In the genomic region with DNA sequence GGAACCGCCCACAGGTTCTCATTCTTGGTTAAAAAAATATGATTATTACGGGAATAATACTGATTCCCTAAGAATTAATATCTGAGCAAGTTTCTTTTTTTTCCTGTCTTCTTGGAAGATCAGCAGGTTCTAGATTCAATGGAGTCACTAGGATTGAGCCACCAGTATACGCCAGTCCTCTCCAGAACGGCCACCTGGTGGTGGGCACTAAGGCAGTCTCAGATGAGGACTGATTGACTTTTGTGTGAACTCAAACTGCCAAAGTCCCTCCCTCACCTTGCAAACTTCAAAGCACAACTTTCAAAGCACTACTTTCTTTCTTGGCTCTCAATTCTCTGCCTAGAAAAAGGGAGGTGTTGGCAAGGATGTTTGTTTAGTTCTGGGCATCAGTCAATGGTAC, we compare ENCODE assay signal across 1 cellular context.
TF ChIP-seq lines count a peak whose summit lies in the region.

No MANE protein-coding gene starts in this region.

TF ChIP-seq in SK-N-SH, 30 proteins besides CTCF, POLR2A, EP300 and RAD21:
- TF ChIP-seq, protein P1, sequence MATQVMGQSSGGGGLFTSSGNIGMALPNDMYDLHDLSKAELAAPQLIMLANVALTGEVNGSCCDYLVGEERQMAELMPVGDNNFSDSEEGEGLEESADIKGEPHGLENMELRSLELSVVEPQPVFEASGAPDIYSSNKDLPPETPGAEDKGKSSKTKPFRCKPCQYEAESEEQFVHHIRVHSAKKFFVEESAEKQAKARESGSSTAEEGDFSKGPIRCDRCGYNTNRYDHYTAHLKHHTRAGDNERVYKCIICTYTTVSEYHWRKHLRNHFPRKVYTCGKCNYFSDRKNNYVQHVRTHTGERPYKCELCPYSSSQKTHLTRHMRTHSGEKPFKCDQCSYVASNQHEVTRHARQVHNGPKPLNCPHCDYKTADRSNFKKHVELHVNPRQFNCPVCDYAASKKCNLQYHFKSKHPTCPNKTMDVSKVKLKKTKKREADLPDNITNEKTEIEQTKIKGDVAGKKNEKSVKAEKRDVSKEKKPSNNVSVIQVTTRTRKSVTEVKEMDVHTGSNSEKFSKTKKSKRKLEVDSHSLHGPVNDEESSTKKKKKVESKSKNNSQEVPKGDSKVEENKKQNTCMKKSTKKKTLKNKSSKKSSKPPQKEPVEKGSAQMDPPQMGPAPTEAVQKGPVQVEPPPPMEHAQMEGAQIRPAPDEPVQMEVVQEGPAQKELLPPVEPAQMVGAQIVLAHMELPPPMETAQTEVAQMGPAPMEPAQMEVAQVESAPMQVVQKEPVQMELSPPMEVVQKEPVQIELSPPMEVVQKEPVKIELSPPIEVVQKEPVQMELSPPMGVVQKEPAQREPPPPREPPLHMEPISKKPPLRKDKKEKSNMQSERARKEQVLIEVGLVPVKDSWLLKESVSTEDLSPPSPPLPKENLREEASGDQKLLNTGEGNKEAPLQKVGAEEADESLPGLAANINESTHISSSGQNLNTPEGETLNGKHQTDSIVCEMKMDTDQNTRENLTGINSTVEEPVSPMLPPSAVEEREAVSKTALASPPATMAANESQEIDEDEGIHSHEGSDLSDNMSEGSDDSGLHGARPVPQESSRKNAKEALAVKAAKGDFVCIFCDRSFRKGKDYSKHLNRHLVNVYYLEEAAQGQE (IDR thresholded peaks at IDR 0.05; ENCODE audit: low read depth, low read length), result no peak
- TF ChIP-seq FOSL2 (IDR thresholded peaks at IDR 0.05; ENCODE audit: borderline replicate concordance, low read depth) (no peak), TEAD4 (IDR thresholded peaks at IDR 0.05; ENCODE audit: borderline replicate concordance, insufficient read depth) (no peak), NFIC (IDR thresholded peaks at IDR 0.05; ENCODE audit: borderline replicate concordance) (no peak), RXRA (IDR thresholded peaks at IDR 0.05; ENCODE audit: borderline replicate concordance, low read depth) (no peak), RCOR1 (IDR thresholded peaks at IDR 0.05; ENCODE audit: low read length) (no peak), CHD2 (IDR thresholded peaks at IDR 0.05; ENCODE audit: low read length, partially characterized antibody) (no peak), MAX (IDR thresholded peaks at IDR 0.05; ENCODE audit: low read depth) (no peak), SIN3A (IDR thresholded peaks at IDR 0.05; ENCODE audit: borderline replicate concordance, low read depth, low read length) (no peak), FOXJ3 (CRISPR knock-in tag; IDR thresholded peaks at IDR 0.05) (no peak), SMC3 (IDR thresholded peaks at IDR 0.05; ENCODE audit: low read depth, low read length) (no peak)
- TF ChIP-seq, protein P2, sequence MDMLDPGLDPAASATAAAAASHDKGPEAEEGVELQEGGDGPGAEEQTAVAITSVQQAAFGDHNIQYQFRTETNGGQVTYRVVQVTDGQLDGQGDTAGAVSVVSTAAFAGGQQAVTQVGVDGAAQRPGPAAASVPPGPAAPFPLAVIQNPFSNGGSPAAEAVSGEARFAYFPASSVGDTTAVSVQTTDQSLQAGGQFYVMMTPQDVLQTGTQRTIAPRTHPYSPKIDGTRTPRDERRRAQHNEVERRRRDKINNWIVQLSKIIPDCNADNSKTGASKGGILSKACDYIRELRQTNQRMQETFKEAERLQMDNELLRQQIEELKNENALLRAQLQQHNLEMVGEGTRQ (IDR thresholded peaks at IDR 0.05; ENCODE audit: borderline replicate concordance, low read depth, low read length), result no peak
- TF ChIP-seq, protein P3, sequence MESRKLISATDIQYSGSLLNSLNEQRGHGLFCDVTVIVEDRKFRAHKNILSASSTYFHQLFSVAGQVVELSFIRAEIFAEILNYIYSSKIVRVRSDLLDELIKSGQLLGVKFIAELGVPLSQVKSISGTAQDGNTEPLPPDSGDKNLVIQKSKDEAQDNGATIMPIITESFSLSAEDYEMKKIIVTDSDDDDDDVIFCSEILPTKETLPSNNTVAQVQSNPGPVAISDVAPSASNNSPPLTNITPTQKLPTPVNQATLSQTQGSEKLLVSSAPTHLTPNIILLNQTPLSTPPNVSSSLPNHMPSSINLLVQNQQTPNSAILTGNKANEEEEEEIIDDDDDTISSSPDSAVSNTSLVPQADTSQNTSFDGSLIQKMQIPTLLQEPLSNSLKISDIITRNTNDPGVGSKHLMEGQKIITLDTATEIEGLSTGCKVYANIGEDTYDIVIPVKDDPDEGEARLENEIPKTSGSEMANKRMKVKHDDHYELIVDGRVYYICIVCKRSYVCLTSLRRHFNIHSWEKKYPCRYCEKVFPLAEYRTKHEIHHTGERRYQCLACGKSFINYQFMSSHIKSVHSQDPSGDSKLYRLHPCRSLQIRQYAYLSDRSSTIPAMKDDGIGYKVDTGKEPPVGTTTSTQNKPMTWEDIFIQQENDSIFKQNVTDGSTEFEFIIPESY (IDR thresholded peaks at IDR 0.05; ENCODE audit: borderline replicate concordance, low read depth), result no peak
- TF ChIP-seq, protein P4, sequence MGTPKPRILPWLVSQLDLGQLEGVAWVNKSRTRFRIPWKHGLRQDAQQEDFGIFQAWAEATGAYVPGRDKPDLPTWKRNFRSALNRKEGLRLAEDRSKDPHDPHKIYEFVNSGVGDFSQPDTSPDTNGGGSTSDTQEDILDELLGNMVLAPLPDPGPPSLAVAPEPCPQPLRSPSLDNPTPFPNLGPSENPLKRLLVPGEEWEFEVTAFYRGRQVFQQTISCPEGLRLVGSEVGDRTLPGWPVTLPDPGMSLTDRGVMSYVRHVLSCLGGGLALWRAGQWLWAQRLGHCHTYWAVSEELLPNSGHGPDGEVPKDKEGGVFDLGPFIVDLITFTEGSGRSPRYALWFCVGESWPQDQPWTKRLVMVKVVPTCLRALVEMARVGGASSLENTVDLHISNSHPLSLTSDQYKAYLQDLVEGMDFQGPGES (IDR thresholded peaks at IDR 0.05; ENCODE audit: low read depth, low read length), result no peak
